Comparison of ENCODE assay signal across 15 cellular contexts in genomic region chr5:17526504-17526903, GRCh38. TPM values are rescaled to one million over a fixed set of nuclear protein-coding genes. Genes with fewer than 3 reads are reported as not detected.
DNase-seq lines count a peak whose midpoint lies in the region; ATAC-seq and TF ChIP-seq lines count a peak whose summit lies in the region.
"Not testable (repeated sequence)": the region's sequence is repeated elsewhere in the genome, so short reads cannot be mapped to it uniquely, and the experiment has no call there.
"Had no signal": no experiment of that assay in that cellular context is flagged by ENCODE, and none has a peak within 500 bp of the region (broad histone marks: within the 10 kb centered on the region; RNA-seq: fewer than 3 reads in every experiment).

No MANE protein-coding gene starts in this region.

- H3K27ac Mint-ChIP-seq in chondrocyte (ENCODE audit: unreplicated experiment); progenitor cell of endocrine pancreas: not testable (repeated sequence)

- in situ Hi-C loops in Panc1 (cut with HindIII; ENCODE audit: low pct_unique_long_range_greater_than_20kb, low sequenced_read_pairs) = not testable (repeated sequence)

- not testable (repeated sequence) for H3K4me3 ChIP-seq in BE2C (ENCODE audit: low read depth, low read length); Panc1 (ENCODE audit: low read depth in 2 of 2, low read length in 2 of 2); fibroblast of the aortic adventitia (ENCODE audit: low read depth, low read length); lung; suprapubic skin

- H3K4me3 Mint-ChIP-seq in chondrocyte (ENCODE audit: unreplicated experiment); progenitor cell of endocrine pancreas (ENCODE audit: low read depth): not testable (repeated sequence)

- not testable (repeated sequence) for H3K4me1 Mint-ChIP-seq in chondrocyte (ENCODE audit: low read depth); progenitor cell of endocrine pancreas (ENCODE audit: low read depth)

- not testable (repeated sequence) for H3K36me3 ChIP-seq in BE2C; Panc1 (ENCODE audit: control insufficient read depth, insufficient read depth, low read length); lung (ENCODE audit: control insufficient read depth in 2 of 2, insufficient read depth in 2 of 2, low read length in 2 of 2); suprapubic skin

- intact Hi-C loops in Panc1 (cut with micrococcal nuclease; ENCODE audit: unreplicated experiment) = not testable (repeated sequence)

- DNase-seq in BE2C (peak; percentile 25), Panc1 (ENCODE audit: low read depth, low spot score) (peak; percentile 8), chondrocyte (ENCODE audit: low spot score) (peak; percentile 98), fibroblast of the aortic adventitia (ENCODE audit: low read depth) (peak; percentile 10), lung (ENCODE audit: low spot score) (peak; percentile 70), progenitor cell of endocrine pancreas (ENCODE audit: low spot score, unreplicated experiment) (peak; percentile 53), suprapubic skin (ENCODE audit: low spot score in 2 of 2) (peak; percentile 77 to 94)
- DNase-seq in activated CD8-positive, alpha-beta memory T cell treated with anti-CD3 and anti-CD28 coated beads, Interleukin-2, amount 50 U/mL, for 48 hours = peak; percentile 55

- not testable (repeated sequence) for H3K36me3 Mint-ChIP-seq in chondrocyte (ENCODE audit: low read depth); progenitor cell of endocrine pancreas (ENCODE audit: insufficient read depth)

- H3K4me1 ChIP-seq in BE2C; Panc1 (ENCODE audit: control insufficient read depth, insufficient read depth, low read length); lung (ENCODE audit: control insufficient read depth in 2 of 2, insufficient read depth in 2 of 2, low read length in 2 of 2); suprapubic skin: not testable (repeated sequence)

- not testable (repeated sequence) for BruUV-seq in Panc1 (replicated peaks; lab: Mats Ljungman, UMichigan)

- H3K9me3 ChIP-seq in BE2C; Panc1 (ENCODE audit: control insufficient read depth, insufficient read depth, low read depth, low read length); lung (ENCODE audit: control insufficient read depth in 2 of 2, insufficient read depth in 1 of 2, low read length in 1 of 2); suprapubic skin: not testable (repeated sequence)

- not testable (repeated sequence) for H3K27me3 Mint-ChIP-seq in chondrocyte (ENCODE audit: low read depth); progenitor cell of endocrine pancreas

- TF ChIP-seq CTCF in BE2C (IDR thresholded peaks at IDR 0.05; ENCODE audit: low read depth, low read length); Panc1 (IDR thresholded peaks at IDR 0.05); chondrocyte (IDR thresholded peaks at IDR 0.05); fibroblast of the aortic adventitia (IDR thresholded peaks at IDR 0.05; ENCODE audit: insufficient read depth, low read length); lung (IDR thresholded peaks at IDR 0.05; ENCODE audit: control extremely low read depth, extremely low read depth); progenitor cell of endocrine pancreas (IDR thresholded peaks at IDR 0.05; ENCODE audit: unreplicated experiment); suprapubic skin (IDR thresholded peaks at IDR 0.05): not testable (repeated sequence)

- ATAC-seq in Panc1; lung (ENCODE audit: insufficient read depth, low FRiP score): not testable (repeated sequence)

- POLR2A ChIA-PET in Panc1 (lab: Charles Lee) = not testable (repeated sequence)

- TF ChIP-seq EP300 in suprapubic skin (IDR thresholded peaks at IDR 0.05) = not testable (repeated sequence)

- not testable (repeated sequence) for H3K27ac ChIP-seq in Panc1 (ENCODE audit: low read length); lung (ENCODE audit: low read depth in 1 of 2, low read length in 1 of 2); suprapubic skin

- CTCF ChIA-PET in Panc1 (lab: Charles Lee) = not testable (repeated sequence)

- 93 to 96% methylated on average over 9 of the region's 17 CpGs for WGBS in lung, 2 donors
- WGBS in suprapubic skin = 92% methylated on average over 17 of the region's 17 CpGs

- H3K27me3 ChIP-seq in BE2C; Panc1 (ENCODE audit: control insufficient read depth, insufficient read depth, low read length); lung (ENCODE audit: control insufficient read depth, insufficient read depth); suprapubic skin: not testable (repeated sequence)

- H3K9me3 Mint-ChIP-seq in chondrocyte (ENCODE audit: low read depth); progenitor cell of endocrine pancreas (ENCODE audit: low read depth): not testable (repeated sequence)

- not testable (repeated sequence) for TF ChIP-seq POLR2A in suprapubic skin (IDR thresholded peaks at IDR 0.05)

RNA-seq across cellular contexts. Expression of gene TAF11L5, which starts 1.5 kb away (rescaled TPM):
- polyA plus RNA-seq in BE2C (2012; ENCODE audit: insufficient read depth, insufficient read length, low read depth) = not detected
- total RNA-seq in Panc1 (2021; ENCODE audit: unreplicated experiment) (not detected), chondrocyte (not detected in 3 replicates), fibroblast of the aortic adventitia (ENCODE audit: low replicate concordance) (not detected in 2 replicates), lung (not detected), progenitor cell of endocrine pancreas (not detected in 2 replicates), suprapubic skin (not detected)
- not detected for polyA plus RNA-seq in Panc1 (2012; ENCODE audit: insufficient read length)
- not detected for polyA plus RNA-seq in lung
- total RNA-seq: activated CD8-positive, alpha-beta T cell treated with anti-CD3 and anti-CD28 coated beads for 36 hours; Daoy; GM23248; left ventricle myocardium inferior; M059J; omental fat pad; SK-MEL-5 had no signal
- polyA plus RNA-seq: GM23248 had no signal

RNA-seq across cellular contexts. Expression of gene TAF11L6, which starts 2.0 kb away (rescaled TPM):
- polyA plus RNA-seq in BE2C (2012; ENCODE audit: insufficient read depth, insufficient read length, low read depth) = not detected
- total RNA-seq in Panc1 (2021; ENCODE audit: unreplicated experiment) (not detected), chondrocyte (not detected in 3 replicates), fibroblast of the aortic adventitia (ENCODE audit: low replicate concordance) (not detected in 2 replicates), lung (not detected), progenitor cell of endocrine pancreas (not detected in 2 replicates), suprapubic skin (not detected)
- not detected for polyA plus RNA-seq in Panc1 (2012; ENCODE audit: insufficient read length)
- not detected for polyA plus RNA-seq in lung
- total RNA-seq: activated CD8-positive, alpha-beta T cell treated with anti-CD3 and anti-CD28 coated beads for 36 hours; Daoy; GM23248; left ventricle myocardium inferior; M059J; omental fat pad; SK-MEL-5 had no signal
- polyA plus RNA-seq: GM23248 had no signal

RNA-seq across cellular contexts. Expression of gene TAF11L4, which starts 4.9 kb away (rescaled TPM):
- polyA plus RNA-seq in BE2C (2012; ENCODE audit: insufficient read depth, insufficient read length, low read depth) = not detected
- total RNA-seq in Panc1 (2021; ENCODE audit: unreplicated experiment) (not detected), chondrocyte (not detected in 3 replicates), fibroblast of the aortic adventitia (ENCODE audit: low replicate concordance) (not detected in 2 replicates), lung (not detected), progenitor cell of endocrine pancreas (not detected in 2 replicates), suprapubic skin (not detected)
- polyA plus RNA-seq in Panc1 (2012; ENCODE audit: insufficient read length) = not detected
- not detected for polyA plus RNA-seq in lung
- total RNA-seq: activated CD8-positive, alpha-beta T cell treated with anti-CD3 and anti-CD28 coated beads for 36 hours; Daoy; GM23248; left ventricle myocardium inferior; M059J; omental fat pad; SK-MEL-5 had no signal
- polyA plus RNA-seq: GM23248 had no signal

RNA-seq across cellular contexts. Expression of gene TAF11L3, which starts 8.3 kb away (rescaled TPM):
- polyA plus RNA-seq in BE2C (2012; ENCODE audit: insufficient read depth, insufficient read length, low read depth) = not detected
- total RNA-seq in Panc1 (2021; ENCODE audit: unreplicated experiment) (not detected), chondrocyte (not detected in 3 replicates), fibroblast of the aortic adventitia (ENCODE audit: low replicate concordance) (not detected in 2 replicates), lung (not detected), progenitor cell of endocrine pancreas (not detected in 2 replicates), suprapubic skin (not detected)
- not detected for polyA plus RNA-seq in Panc1 (2012; ENCODE audit: insufficient read length)
- polyA plus RNA-seq in lung = not detected
- total RNA-seq: activated CD8-positive, alpha-beta T cell treated with anti-CD3 and anti-CD28 coated beads for 36 hours; Daoy; GM23248; left ventricle myocardium inferior; M059J; omental fat pad; SK-MEL-5 had no signal
- polyA plus RNA-seq: GM23248 had no signal

RNA-seq across cellular contexts. Expression of gene TAF11L2, which starts 28.5 kb away (rescaled TPM):
- not detected for polyA plus RNA-seq in BE2C (2012; ENCODE audit: insufficient read depth, insufficient read length, low read depth)
- total RNA-seq in Panc1 (2021; ENCODE audit: unreplicated experiment) (not detected), chondrocyte (not detected in 3 replicates), fibroblast of the aortic adventitia (ENCODE audit: low replicate concordance) (not detected in 2 replicates), lung (not detected), progenitor cell of endocrine pancreas (not detected in 2 replicates), suprapubic skin (not detected)
- not detected for polyA plus RNA-seq in Panc1 (2012; ENCODE audit: insufficient read length)
- polyA plus RNA-seq in lung = under 1 TPM in 1 of 2 donors, not detected in 1; 0.29 TPM
- total RNA-seq: activated CD8-positive, alpha-beta T cell treated with anti-CD3 and anti-CD28 coated beads for 36 hours; Daoy; GM23248; left ventricle myocardium inferior; M059J; omental fat pad; SK-MEL-5 had no signal
- polyA plus RNA-seq: GM23248 had no signal

Comparison
In these comparisons a context has a peak if more than half of its experiments do, and no peak if none do; other contexts are left out.
1. DNase-seq: peak in every context shown above with its lines; median percentile 98 in chondrocyte; 86 in suprapubic skin; 70 in lung; 55 in activated CD8-positive, alpha-beta memory T cell treated with anti-CD3 and anti-CD28 coated beads, Interleukin-2, amount 50 U/mL, for 48 hours; 53 in progenitor cell of endocrine pancreas; 25 in BE2C; 10 in fibroblast of the aortic adventitia; 8 in Panc1.